18 cellular contexts compared by ENCODE assay signal in the genomic region with DNA sequence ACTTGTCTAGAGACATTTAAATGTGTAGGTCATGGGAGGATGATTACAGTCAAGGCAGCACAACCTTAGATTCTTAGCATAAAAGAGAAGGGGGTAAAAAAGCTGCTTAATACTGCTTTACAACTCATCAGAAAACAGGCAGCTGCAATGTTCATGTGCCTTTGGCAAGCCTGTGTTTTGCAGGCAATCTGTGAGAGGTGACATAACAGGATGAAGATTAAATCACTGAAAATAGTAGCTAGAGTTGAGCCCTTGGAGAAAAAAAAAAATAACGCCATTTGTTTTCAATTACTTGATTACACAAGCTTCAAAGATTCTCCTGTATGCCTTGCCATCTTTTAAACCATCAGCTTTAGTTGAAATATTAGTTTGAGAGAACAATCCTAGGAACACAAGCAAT.
DNase-seq lines count a peak whose midpoint lies in the region; ATAC-seq and TF ChIP-seq lines count a peak whose summit lies in the region.
"Had no signal": no experiment of that assay in that cellular context is flagged by ENCODE, and none has a peak within 500 bp of the region (broad histone marks: within the 10 kb centered on the region; RNA-seq: fewer than 3 reads in every experiment).

No MANE protein-coding gene starts in this region.

- no peak for TF ChIP-seq CTCF in heart right ventricle (IDR thresholded peaks at IDR 0.05)
- TF ChIP-seq CTCF in left ventricle myocardium inferior (IDR thresholded peaks at IDR 0.05; ENCODE audit: borderline replicate concordance) = no peak

- H3K36me3 ChIP-seq in heart right ventricle = no peaks in the 10 kb centered on the region
- H3K36me3 ChIP-seq in left ventricle myocardium inferior = no peaks in the 10 kb centered on the region
- H3K36me3 ChIP-seq in mesendoderm (ENCODE audit: control insufficient read depth, insufficient read depth, low read length) = no peaks in the 10 kb centered on the region
- H3K36me3 ChIP-seq: BLaER1, MG63, SJSA1 had no signal

- no peak overlapping the region for H3K9ac ChIP-seq in mesendoderm (ENCODE audit: low read length)
- H3K9ac ChIP-seq: BLaER1 had no signal

- WGBS in heart right ventricle, 2 donors = 5 to 11% methylated on average over 1 of the region's 1 CpG
- WGBS in mesendoderm (ENCODE audit: extremely low coverage, insufficient coverage, low lambda C conversion rate) = no CpG with 5 or more reads among the region's 1 CpG

- H3K27ac ChIP-seq in heart right ventricle = no peak overlapping the region
- H3K27ac ChIP-seq in left ventricle myocardium inferior (replicated peaks) = no peak overlapping the region
- H3K27ac ChIP-seq in mesendoderm (ENCODE audit: low read depth, low read length) = no peak overlapping the region
- H3K27ac ChIP-seq: BLaER1, SJSA1 had no signal

- intact Hi-C loops in heart right ventricle (cut with DNase I) (no loop called here), left ventricle myocardium inferior (cut with micrococcal nuclease) (no loop called here)

- H4K8ac ChIP-seq in mesendoderm (ENCODE audit: low read depth, low read length) = no peak overlapping the region

- peak in 5 of 8 donors; percentile 39 to 73 (median 56) for ATAC-seq in heart right ventricle
- peak; percentile 30 for ATAC-seq in SK-N-SH treated with all-trans-retinoic acid at 6 μM for 48 hours
- ATAC-seq: PC-3 had no signal

- H3K4me3 ChIP-seq in heart right ventricle = no peak overlapping the region
- no peak overlapping the region for H3K4me3 ChIP-seq in left ventricle myocardium inferior
- no peak overlapping the region for H3K4me3 ChIP-seq in mesendoderm (ENCODE audit: low read length)
- H3K4me3 ChIP-seq: BLaER1, MG63, SJSA1 had no signal

- peaks cover 0 to 10% (median 0%) of the 10 kb centered on the region in 9 donors for H3K4me1 ChIP-seq in heart right ventricle
- H3K4me1 ChIP-seq in left ventricle myocardium inferior = peaks cover 11% of the 10 kb centered on the region
- no peaks in the 10 kb centered on the region for H3K4me1 ChIP-seq in mesendoderm (ENCODE audit: control insufficient read depth, low read depth, low read length)
- H3K4me1 ChIP-seq: BLaER1, SJSA1 had no signal

- H3K79me2 ChIP-seq in mesendoderm (ENCODE audit: control insufficient read depth, insufficient read depth, low read length) = no peaks in the 10 kb centered on the region

- H3K18ac ChIP-seq in mesendoderm (ENCODE audit: low read length) = no peak overlapping the region

- no peak overlapping the region for H2AK5ac ChIP-seq in mesendoderm (ENCODE audit: low read length)

- H2BK120ac ChIP-seq in mesendoderm (ENCODE audit: low read depth, low read length) = no peak overlapping the region

- no peak overlapping the region for H3K23ac ChIP-seq in mesendoderm (ENCODE audit: low read length)

- H3K27me3 ChIP-seq in heart right ventricle (no peaks in the 10 kb centered on the region), left ventricle myocardium inferior (ENCODE audit: low read depth) (no peaks in the 10 kb centered on the region), mesendoderm (ENCODE audit: insufficient read depth, low read length, poor library complexity) (no peaks in the 10 kb centered on the region)
- H3K27me3 ChIP-seq: BLaER1, MG63, SJSA1 had no signal

- H3K9me3 ChIP-seq in heart right ventricle = peaks cover 0 to 24% (median 7%) of the 10 kb centered on the region in 11 donors
- peaks cover 23% of the 10 kb centered on the region for H3K9me3 ChIP-seq in left ventricle myocardium inferior (replicated peaks)
- H3K9me3 ChIP-seq: MG63 had no signal

- no peak overlapping the region for H4K5ac ChIP-seq in mesendoderm (ENCODE audit: low read length)

- H2BK15ac ChIP-seq in mesendoderm (replicated peaks; ENCODE audit: low read depth) = no peak overlapping the region

- no peak overlapping the region for H3K4ac ChIP-seq in mesendoderm (ENCODE audit: low read depth, low read length)

- H3K4me2 ChIP-seq in mesendoderm (ENCODE audit: low read length) = no peak overlapping the region
- H3K4me2 ChIP-seq: BLaER1 had no signal

- no peak overlapping the region for H2BK5ac ChIP-seq in mesendoderm (ENCODE audit: low read length)

- H3K56ac ChIP-seq in mesendoderm (ENCODE audit: low read length) = no peak overlapping the region

- H3K79me1 ChIP-seq in mesendoderm (ENCODE audit: low read length) = no peaks in the 10 kb centered on the region

- DNase-seq in heart right ventricle = no peak
- DNase-seq in left ventricle myocardium inferior = no peak
- peak; percentile 15 for DNase-seq in mesendoderm
- no peak for DNase-seq in epidermal melanocyte (ENCODE audit: insufficient read length, low spot score)
- no peak for DNase-seq in NCI-H1417 treated with DMSO at 0.1 percent for 48 hours (lab: John Stamatoyannopoulos, UW)
- DNase-seq in NCI-H146 (lab: John Stamatoyannopoulos, UW) = no peak
- no peak for DNase-seq in anterior cingulate cortex (lab: John Stamatoyannopoulos, UW)
- DNase-seq: 8988T, DMS 273 treated with DMSO at 0.1 percent for 48 hours, MG63, NCI-H1092, NCI-H1694, NCI-H2107, NCI-H69, PC-3 had no signal

TF ChIP-seq in SK-N-SH treated with all-trans-retinoic acid at 6 μM for 48 hours, 23 proteins besides CTCF, POLR2A, EP300 and RAD21:
- TF ChIP-seq CSDC2 (CRISPR knock-in tag; IDR thresholded peaks at IDR 0.05) (no peak), ZNF70 (CRISPR knock-in tag; IDR thresholded peaks at IDR 0.05) (no peak), ZFP3 (CRISPR knock-in tag; IDR thresholded peaks at IDR 0.05) (no peak), PPARA (CRISPR knock-in tag; IDR thresholded peaks at IDR 0.05; ENCODE audit: borderline replicate concordance) (no peak), ZFP30 (CRISPR knock-in tag; IDR thresholded peaks at IDR 0.05) (no peak), SNAI2 (CRISPR knock-in tag; IDR thresholded peaks at IDR 0.05) (no peak), ARNTL (CRISPR knock-in tag; IDR thresholded peaks at IDR 0.05; ENCODE audit: borderline replicate concordance, low read depth) (no peak)
- TF ChIP-seq, protein P1, sequence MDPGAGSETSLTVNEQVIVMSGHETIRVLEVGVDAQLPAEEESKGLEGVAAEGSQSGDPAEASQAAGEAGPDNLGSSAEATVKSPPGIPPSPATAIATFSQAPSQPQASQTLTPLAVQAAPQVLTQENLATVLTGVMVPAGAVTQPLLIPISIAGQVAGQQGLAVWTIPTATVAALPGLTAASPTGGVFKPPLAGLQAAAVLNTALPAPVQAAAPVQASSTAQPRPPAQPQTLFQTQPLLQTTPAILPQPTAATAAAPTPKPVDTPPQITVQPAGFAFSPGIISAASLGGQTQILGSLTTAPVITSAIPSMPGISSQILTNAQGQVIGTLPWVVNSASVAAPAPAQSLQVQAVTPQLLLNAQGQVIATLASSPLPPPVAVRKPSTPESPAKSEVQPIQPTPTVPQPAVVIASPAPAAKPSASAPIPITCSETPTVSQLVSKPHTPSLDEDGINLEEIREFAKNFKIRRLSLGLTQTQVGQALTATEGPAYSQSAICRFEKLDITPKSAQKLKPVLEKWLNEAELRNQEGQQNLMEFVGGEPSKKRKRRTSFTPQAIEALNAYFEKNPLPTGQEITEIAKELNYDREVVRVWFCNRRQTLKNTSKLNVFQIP (CRISPR knock-in tag; IDR thresholded peaks at IDR 0.05; ENCODE audit: borderline replicate concordance, low read depth) = no peak
